Comparison of ENCODE assay signal across 1 cellular context in the genomic region with DNA sequence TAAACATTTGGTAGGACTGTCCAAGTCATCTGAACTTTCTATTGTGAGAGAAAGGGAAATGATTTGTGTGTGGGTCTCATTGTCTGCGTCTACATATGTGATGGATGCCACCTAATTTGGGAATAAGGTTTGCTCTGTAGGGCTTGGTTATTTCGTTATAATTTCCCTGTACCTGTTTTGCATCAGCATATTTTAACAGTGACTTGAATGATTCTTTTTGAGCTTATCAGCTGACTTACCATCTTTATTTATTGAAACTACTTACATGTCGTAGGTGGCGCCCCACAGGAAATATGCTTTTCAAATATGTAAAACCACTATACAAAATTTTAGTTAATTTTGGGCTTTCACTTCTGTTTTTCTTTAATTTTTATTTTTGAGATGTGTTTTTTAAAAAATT.
TF ChIP-seq lines count a peak whose summit lies in the region.

No MANE protein-coding gene starts in this region.

TF ChIP-seq in HepG2, 621 proteins besides CTCF, POLR2A, EP300 and RAD21:
- TF ChIP-seq, protein P1, sequence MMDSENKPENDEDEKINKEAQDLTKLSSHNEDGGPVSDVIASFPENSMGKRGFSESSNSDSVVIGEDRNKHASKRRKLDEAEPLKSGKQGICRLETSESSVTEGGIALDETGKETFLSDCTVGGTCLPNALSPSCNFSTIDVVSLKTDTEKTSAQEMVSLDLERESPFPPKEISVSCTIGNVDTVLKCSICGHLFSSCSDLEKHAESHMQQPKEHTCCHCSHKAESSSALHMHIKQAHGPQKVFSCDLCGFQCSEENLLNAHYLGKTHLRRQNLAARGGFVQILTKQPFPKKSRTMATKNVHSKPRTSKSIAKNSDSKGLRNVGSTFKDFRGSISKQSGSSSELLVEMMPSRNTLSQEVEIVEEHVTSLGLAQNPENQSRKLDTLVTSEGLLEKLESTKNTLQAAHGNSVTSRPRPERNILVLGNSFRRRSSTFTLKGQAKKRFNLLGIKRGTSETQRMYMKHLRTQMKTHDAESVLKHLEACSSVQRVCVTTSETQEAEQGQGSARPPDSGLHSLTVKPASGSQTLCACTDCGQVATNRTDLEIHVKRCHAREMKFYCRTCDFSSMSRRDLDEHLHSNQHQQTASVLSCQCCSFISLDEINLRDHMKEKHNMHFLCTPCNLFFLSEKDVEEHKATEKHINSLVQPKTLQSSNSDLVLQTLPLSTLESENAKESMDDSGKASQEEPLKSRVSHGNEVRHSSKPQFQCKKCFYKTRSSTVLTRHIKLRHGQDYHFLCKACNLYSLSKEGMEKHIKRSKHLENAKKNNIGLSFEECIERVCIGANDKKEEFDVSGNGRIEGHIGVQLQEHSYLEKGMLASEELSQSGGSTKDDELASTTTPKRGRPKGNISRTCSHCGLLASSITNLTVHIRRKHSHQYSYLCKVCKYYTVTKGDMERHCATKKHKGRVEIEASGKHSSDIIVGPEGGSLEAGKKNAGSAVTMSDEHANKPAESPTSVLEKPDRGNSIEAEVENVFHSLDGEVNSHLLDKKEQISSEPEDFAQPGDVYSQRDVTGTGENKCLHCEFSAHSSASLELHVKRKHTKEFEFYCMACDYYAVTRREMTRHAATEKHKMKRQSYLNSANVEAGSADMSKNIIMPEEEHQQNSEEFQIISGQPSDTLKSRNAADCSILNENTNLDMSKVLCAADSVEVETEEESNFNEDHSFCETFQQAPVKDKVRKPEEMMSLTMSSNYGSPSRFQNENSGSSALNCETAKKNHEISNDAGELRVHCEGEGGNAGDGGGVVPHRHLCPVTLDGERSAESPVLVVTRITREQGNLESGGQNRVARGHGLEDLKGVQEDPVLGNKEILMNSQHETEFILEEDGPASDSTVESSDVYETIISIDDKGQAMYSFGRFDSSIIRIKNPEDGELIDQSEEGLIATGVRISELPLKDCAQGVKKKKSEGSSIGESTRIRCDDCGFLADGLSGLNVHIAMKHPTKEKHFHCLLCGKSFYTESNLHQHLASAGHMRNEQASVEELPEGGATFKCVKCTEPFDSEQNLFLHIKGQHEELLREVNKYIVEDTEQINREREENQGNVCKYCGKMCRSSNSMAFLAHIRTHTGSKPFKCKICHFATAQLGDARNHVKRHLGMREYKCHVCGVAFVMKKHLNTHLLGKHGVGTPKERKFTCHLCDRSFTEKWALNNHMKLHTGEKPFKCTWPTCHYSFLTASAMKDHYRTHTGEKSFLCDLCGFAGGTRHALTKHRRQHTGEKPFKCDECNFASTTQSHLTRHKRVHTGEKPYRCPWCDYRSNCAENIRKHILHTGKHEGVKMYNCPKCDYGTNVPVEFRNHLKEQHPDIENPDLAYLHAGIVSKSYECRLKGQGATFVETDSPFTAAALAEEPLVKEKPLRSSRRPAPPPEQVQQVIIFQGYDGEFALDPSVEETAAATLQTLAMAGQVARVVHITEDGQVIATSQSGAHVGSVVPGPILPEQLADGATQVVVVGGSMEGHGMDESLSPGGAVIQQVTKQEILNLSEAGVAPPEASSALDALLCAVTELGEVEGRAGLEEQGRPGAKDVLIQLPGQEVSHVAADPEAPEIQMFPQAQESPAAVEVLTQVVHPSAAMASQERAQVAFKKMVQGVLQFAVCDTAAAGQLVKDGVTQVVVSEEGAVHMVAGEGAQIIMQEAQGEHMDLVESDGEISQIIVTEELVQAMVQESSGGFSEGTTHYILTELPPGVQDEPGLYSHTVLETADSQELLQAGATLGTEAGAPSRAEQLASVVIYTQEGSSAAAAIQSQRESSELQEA (CRISPR knock-in tag; IDR thresholded peaks at IDR 0.05; ENCODE audit: not compliant biosample characterization), result no peak
- TF ChIP-seq SETDB1 (CRISPR knock-in tag; IDR thresholded peaks at IDR 0.05; ENCODE audit: borderline replicate concordance) (no peak), ZNF761 (CRISPR knock-in tag; conservative IDR thresholded peaks at IDR 0.05) (no peak), ELF4 (CRISPR knock-in tag; IDR thresholded peaks at IDR 0.05; ENCODE audit: borderline replicate concordance) (no peak), NBN (conservative IDR thresholded peaks at IDR 0.05) (no peak), ZFP90 (CRISPR knock-in tag; IDR thresholded peaks at IDR 0.05; ENCODE audit: borderline replicate concordance) (no peak), JARID2 (CRISPR knock-in tag; IDR thresholded peaks at IDR 0.05; ENCODE audit: insufficient replicate concordance) (no peak), USF2 (IDR thresholded peaks at IDR 0.05; ENCODE audit: low read depth, low read length) (no peak), USF2 (CRISPR knock-in tag; IDR thresholded peaks at IDR 0.05; ENCODE audit: borderline replicate concordance) (no peak), MLXIP (CRISPR knock-in tag; IDR thresholded peaks at IDR 0.05; ENCODE audit: borderline replicate concordance) (no peak), AGO1 (IDR thresholded peaks at IDR 0.05; ENCODE audit: low read depth, low read length, poor library complexity, severe bottlenecking) (no peak), FOXJ3 (CRISPR knock-in tag; IDR thresholded peaks at IDR 0.05; ENCODE audit: borderline replicate concordance) (no peak), ZSCAN9 (CRISPR knock-in tag; IDR thresholded peaks at IDR 0.05; ENCODE audit: borderline replicate concordance) (no peak), KDM6A (CRISPR knock-in tag; IDR thresholded peaks at IDR 0.05; ENCODE audit: low read depth) (no peak)
- TF ChIP-seq, protein P2, sequence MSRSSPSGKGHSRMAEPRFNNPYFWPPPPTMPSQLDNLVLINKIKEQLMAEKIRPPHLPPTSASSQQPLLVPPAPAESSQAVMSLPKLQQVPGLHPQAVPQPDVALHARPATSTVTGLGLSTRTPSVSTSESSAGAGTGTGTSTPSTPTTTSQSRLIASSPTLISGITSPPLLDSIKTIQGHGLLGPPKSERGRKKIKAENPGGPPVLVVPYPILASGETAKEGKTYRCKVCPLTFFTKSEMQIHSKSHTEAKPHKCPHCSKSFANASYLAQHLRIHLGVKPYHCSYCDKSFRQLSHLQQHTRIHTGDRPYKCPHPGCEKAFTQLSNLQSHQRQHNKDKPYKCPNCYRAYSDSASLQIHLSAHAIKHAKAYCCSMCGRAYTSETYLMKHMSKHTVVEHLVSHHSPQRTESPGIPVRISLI (CRISPR knock-in tag; IDR thresholded peaks at IDR 0.05; ENCODE audit: borderline replicate concordance), result no peak
TF ChIP-seq in HepG2: peak in this region for 0.
